ENCODE assay signal across 8 cellular contexts in the genomic region with DNA sequence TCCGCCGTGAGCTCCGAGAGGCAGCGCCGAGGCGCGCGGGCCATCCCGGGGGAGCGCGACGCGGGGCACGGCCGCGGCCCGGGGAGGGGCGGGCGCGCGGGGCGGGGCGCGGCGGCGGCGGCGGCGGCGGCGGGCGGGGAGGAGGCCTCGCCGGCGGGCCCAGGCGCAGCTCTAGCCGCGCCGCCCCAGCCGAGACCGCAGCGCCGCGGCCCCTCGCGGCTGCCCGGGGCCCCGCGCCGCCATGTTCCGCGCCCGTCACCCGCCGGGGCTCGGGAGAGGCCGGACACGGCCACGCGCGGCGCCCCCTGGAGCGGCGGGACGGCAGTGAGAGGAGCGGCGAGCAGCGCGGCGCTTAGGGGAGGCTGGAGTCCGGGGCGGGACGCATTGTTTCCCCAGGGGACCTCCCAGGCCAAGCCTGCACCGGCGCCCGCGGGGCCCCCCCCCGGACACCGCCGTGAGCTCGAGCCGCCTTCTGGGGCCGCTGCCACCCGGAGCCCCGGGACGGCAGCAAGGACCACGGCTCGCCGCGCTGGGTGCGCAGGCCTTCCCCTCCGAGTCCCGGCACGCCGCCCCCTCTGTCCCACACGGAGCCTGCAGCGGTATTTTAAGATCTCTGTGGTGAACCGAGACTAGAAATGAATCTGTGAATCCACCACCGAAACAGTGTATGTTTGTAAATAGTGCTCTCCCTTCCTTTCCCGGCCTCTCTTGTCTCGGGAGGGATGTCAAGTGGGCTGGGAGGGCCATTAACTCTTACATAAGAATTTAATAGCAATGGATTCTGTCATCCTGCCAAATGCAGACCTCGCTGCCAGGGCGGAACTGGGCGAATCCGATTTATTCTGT. TPM values are rescaled to one million over a fixed set of nuclear protein-coding genes. Genes with fewer than 3 reads are reported as not detected.
A peak's percentile ranks its signal among the peaks of the same experiment; 100 is the strongest.
DNase-seq lines count a peak whose midpoint lies in the region; ATAC-seq and TF ChIP-seq lines count a peak whose summit lies in the region.

A gene (minus strand): TSS at position 60 of the 846 bp plus-strand sequence. CDS start 172 bp downstream, outside the sequence.

- H3K9ac ChIP-seq in HUES64 (ENCODE audit: low read depth, low read length), result peak within 1 kb of the TSS; percentile 87

- peak in 3 of 6 experiments; percentile 31 to 49 (median 36) for TF ChIP-seq CTCF in Peyer's patch (IDR thresholded peaks at IDR 0.05)
- peak in 7 of 9 donors; percentile 10 to 61 (median 42) for TF ChIP-seq CTCF in heart right ventricle (IDR thresholded peaks at IDR 0.05)
- peak in 2 of 3 donors; percentile 41 to 48 for TF ChIP-seq CTCF in ovary (IDR thresholded peaks at IDR 0.05)

- H3K36me3 ChIP-seq in HUES64 (ENCODE audit: insufficient read depth, low read length) (peaks cover 3% of the 10 kb centered on the region; the same call in 1 of the 2 replicates), Peyer's patch (no peaks in the 10 kb centered on the region), heart right ventricle (peaks cover 0 to 7% (median 0%) of the 10 kb centered on the region in 9 donors), ovary (no peaks in the 10 kb centered on the region)

- peak; percentile 83 for ATAC-seq in GM21717 (IDR thresholded peaks at IDR 0.05; ENCODE audit: unreplicated experiment)
- ATAC-seq in heart right ventricle, result peak; percentile 67 to 86 (median 78)

- H3K4me1 ChIP-seq in HUES64 (ENCODE audit: insufficient read depth, low read length) (peaks cover 28% of the 10 kb centered on the region), Peyer's patch (peaks cover 0 to 21% (median 4%) of the 10 kb centered on the region in 4 donors), heart right ventricle (peaks cover 0 to 44% (median 39%) of the 10 kb centered on the region in 9 donors), ovary (ENCODE audit: insufficient read depth) (peaks cover 2% of the 10 kb centered on the region)

- H3K27me3 ChIP-seq in HUES64 (ENCODE audit: insufficient read depth, low read length), result peaks cover 12% of the 10 kb centered on the region
- no peaks in the 10 kb centered on the region for H3K27me3 ChIP-seq in Peyer's patch
- no peaks in the 10 kb centered on the region for H3K27me3 ChIP-seq in heart right ventricle
- H3K27me3 ChIP-seq in ovary, result no peaks in the 10 kb centered on the region

- DNase-seq in EH (ENCODE audit: low read depth) (peak; percentile 71), Peyer's patch (peak; percentile 44 to 79 (median 78)), amygdala (lab: John Stamatoyannopoulos, UW) (peak in 55 of 56 donors; percentile 8 to 91 (median 59)), heart right ventricle (peak; percentile 75 to 81), ovary (peak; percentile 66 to 82 (median 75)), OCI-M2 (lab: John Stamatoyannopoulos, UW; ENCODE audit: unreplicated experiment) (no peak)

- H3K4me3 ChIP-seq in HUES64 (ENCODE audit: low read length) (peak within 1 kb of the TSS; percentile 79), Peyer's patch (peak within 1 kb of the TSS; percentile 63 to 98 (median 75)), heart right ventricle (peak within 1 kb of the TSS; percentile 74 to 94 (median 86)), ovary (peak within 1 kb of the TSS; percentile 89)

- TF ChIP-seq POLR2A in Peyer's patch (IDR thresholded peaks at IDR 0.05) (peak in 1 of 2 donors; percentile 61), ovary (IDR thresholded peaks at IDR 0.05) (peak; percentile 11)

- TF ChIP-seq EP300 in ovary (IDR thresholded peaks at IDR 0.05), result no peak

- H3K9me3 ChIP-seq in HUES64 (ENCODE audit: insufficient read depth, low read depth, low read length) (no peaks in the 10 kb centered on the region), Peyer's patch (no peaks in the 10 kb centered on the region), heart right ventricle (no peaks in the 10 kb centered on the region), ovary (no peaks in the 10 kb centered on the region)

- H3K27ac ChIP-seq in HUES64 (ENCODE audit: low read depth, low read length) (peak within 1 kb of the TSS; percentile 65; the same call in 1 of the 2 replicates), Peyer's patch (peak within 1 kb of the TSS; percentile 79 to 99 (median 93)), heart right ventricle (peak within 1 kb of the TSS; percentile 94 to 99 (median 98)), ovary (peak within 1 kb of the TSS; percentile 94 to 96)

- intact Hi-C loops in heart right ventricle (cut with DNase I), result loop anchor here in 9 of 10 donors (1.0 to 10.0 kb wide), 16 partner anchors 53 to 383 kb away; a partner anchor contains a TSS
- intact Hi-C loops in ovary (cut with DNase I), result loop anchor here in 2 of 4 donors (5.0 to 10.0 kb wide), 3 partner anchors 53 to 515 kb away; a partner anchor contains a TSS

- WGBS in HUES64, result under 1% methylated on average over 104 of the region's 105 CpGs
- 0 to 1% methylated on average over 85 to 86 of the region's 105 CpGs for WGBS in heart right ventricle, 2 donors
- 0 to 1% (median 0%) methylated on average over 32 to 86 of the region's 105 CpGs for WGBS in ovary, 3 donors

RNA-seq across cellular contexts. Expression of the gene that starts here (rescaled TPM):
- polyA plus RNA-seq in HUES64 (2013, experiment 1 of 2), result 18.7 TPM
- polyA plus RNA-seq in HUES64 (2013, experiment 2 of 2), result 19.6 TPM
- total RNA-seq in Peyer's patch (10 to 100 TPM; 39.6 to 51.6 (median 43.2) TPM), heart right ventricle (100 to 1,000 TPM in 6 of 10 donors, 10 to 100 TPM in 4; 48.0 to 198 (median 118) TPM), ovary (10 to 100 TPM; 19.6 to 44.4 (median 38.3) TPM)
- polyA plus RNA-seq in heart right ventricle (10 to 100 TPM; 16.7 to 17.2 TPM), ovary (10 to 100 TPM; 18.4 to 38.0 TPM)
